In the genomic region with DNA sequence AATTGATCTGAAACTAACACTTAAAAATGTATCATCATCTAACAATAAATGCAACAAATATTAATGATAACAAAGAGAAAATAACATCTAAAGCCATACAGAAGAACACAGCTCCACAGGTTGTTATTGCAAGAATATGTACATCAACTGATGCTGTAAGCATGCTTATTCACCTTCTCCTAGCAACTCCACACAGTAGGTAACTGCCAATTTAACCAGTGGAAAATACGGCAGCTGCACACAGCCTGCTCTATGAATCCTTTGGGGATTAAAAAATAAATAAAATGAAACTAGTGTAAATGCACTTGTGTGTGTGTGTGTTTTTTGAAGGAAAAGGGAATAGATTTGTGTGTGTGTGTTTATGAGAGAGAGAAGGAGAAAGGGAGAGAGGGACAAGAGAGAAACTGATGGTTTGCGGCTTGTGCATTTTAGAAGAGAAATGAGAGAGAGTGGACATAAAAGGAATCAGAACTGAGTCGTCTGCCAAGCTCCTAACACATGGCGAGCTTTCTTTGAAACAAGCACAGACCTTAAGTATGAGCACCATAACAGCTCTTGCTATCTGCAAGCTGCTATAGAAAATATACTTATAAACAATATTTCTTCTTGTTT, we compare ENCODE assay signal across 10 cellular contexts.
A peak's percentile ranks its signal among the peaks of the same experiment; 100 is the strongest.
DNase-seq lines count a peak whose midpoint lies in the region; ATAC-seq lines count a peak whose summit lies in the region.
"Had no signal": no experiment of that assay in that cellular context is flagged by ENCODE, and none has a peak within 500 bp of the region (broad histone marks: within the 10 kb centered on the region; RNA-seq: fewer than 3 reads in every experiment).

No MANE protein-coding gene starts in this region.

- H3K9me3 ChIP-seq in stomach smooth muscle (ENCODE audit: control insufficient read depth in 2 of 2, low read length in 2 of 2): no peaks in the 10 kb centered on the region
- H3K9me3 ChIP-seq: adrenal gland had no signal

- H3K4me1 ChIP-seq in stomach smooth muscle (ENCODE audit: control insufficient read depth, insufficient read depth, low read length): peaks cover 2% of the 10 kb centered on the region
- H3K4me1 ChIP-seq: adrenal gland had no signal

- H3K27me3 ChIP-seq in stomach smooth muscle (ENCODE audit: control insufficient read depth in 1 of 2, insufficient read depth in 2 of 2, low read length in 2 of 2): no peaks in the 10 kb centered on the region
- H3K27me3 ChIP-seq: adrenal gland had no signal

- peak; percentile 41 for DNase-seq in NCI-H1092 (lab: John Stamatoyannopoulos, UW)
- peak; percentile 87 for DNase-seq in NCI-H748 (lab: John Stamatoyannopoulos, UW; ENCODE audit: unreplicated experiment)
- peak; percentile 50 for DNase-seq in globus pallidus (ENCODE audit: low spot score)
- DNase-seq in SW 1271 (lab: John Stamatoyannopoulos, UW): no peak
- DNase-seq in ureter (ENCODE audit: low spot score): no peak
- DNase-seq: activated CD4-positive, alpha-beta T cell treated with anti-CD3 and anti-CD28 coated beads, Interleukin-2, amount 50 U/mL, for 1 hour; adrenal gland; mesendoderm had no signal

- H3K4me3 ChIP-seq in stomach smooth muscle (ENCODE audit: low read length in 2 of 2): peak overlapping the region; percentile 53 to 60
- H3K4me3 ChIP-seq: adrenal gland had no signal

- H3K36me3 ChIP-seq in stomach smooth muscle (ENCODE audit: control insufficient read depth in 2 of 2, insufficient read depth in 2 of 2, low read length in 2 of 2): no peaks in the 10 kb centered on the region
- H3K36me3 ChIP-seq: adrenal gland had no signal

- H3K9ac ChIP-seq in stomach smooth muscle (ENCODE audit: low read length in 2 of 2): no peak overlapping the region

- no peak overlapping the region for H3K27ac ChIP-seq in stomach smooth muscle (ENCODE audit: low read length)
- H3K27ac ChIP-seq: adrenal gland had no signal

- ATAC-seq in GM19397 (IDR thresholded peaks at IDR 0.05; ENCODE audit: unreplicated experiment): no peak

Comparison
In these comparisons a context has a peak if more than half of its experiments do, and no peak if none do; other contexts are left out.
1. DNase-seq: peak in NCI-H1092 (single experiment), NCI-H748 (single experiment) and globus pallidus (single experiment); none in SW 1271 (0 of 2) and ureter (single experiment).